ENCODE assay signal across 8 cellular contexts in the genomic region with DNA sequence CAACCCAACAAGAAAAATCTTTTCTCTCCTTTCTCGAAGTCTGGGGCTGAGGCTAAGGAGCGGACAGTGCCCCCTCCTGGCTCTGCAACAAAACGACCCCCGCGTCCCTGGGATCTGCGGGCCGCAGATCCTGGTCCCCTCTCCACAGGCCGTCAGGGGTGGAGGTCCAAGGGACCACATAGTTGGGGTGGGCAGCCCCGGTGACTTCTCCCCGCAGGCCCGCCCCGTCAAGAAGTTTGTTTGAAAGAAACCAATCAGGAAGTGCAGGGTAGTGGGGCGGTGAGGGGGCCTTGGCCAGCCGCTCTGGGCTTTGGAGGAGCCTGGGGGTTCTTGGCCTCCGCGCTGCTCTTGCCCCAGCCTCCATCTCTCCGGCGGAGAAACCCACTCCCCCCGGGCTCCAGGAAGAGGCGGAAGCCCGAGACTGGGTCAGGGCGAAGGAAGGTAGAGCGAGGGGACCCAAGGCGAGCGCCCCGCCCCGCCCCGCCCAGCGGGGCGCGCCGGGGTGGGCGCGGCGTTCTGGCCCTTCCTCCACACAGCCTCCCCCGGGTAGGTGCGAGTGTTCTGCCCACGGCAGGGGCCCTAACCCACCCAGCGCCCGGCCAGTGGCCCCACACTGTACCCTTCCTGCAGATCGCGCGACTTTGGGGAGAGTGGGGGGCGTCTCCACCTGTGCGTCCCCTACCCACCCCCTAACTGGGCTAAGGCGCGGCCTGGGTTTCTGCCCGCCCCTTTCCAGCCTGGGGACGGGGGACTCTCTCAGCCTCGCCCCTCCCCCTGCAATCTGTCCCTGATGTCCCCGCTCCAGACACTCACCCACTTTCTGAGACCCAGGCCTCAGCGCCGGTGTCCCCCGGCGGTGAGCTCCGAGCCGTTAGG. TPM values are rescaled to one million over a fixed set of nuclear protein-coding genes. Genes with fewer than 3 reads are reported as not detected.
DNase-seq lines count a peak whose midpoint lies in the region; ATAC-seq and TF ChIP-seq lines count a peak whose summit lies in the region.

No MANE protein-coding gene starts in this region.

- H3F3A ChIP-seq in GM23248 (ENCODE audit: insufficient read depth), result peaks cover 12% of the 10 kb centered on the region; the same call in 1 of the 2 replicates

- in situ Hi-C loops in GM23248 (cut with MboI), result loop anchor here (10.0 to 25.0 kb wide), 3 partner anchors 145 to 838 kb away; a partner anchor contains a TSS

- no peaks in the 10 kb centered on the region for H3K27me3 Mint-ChIP-seq in memory B cell

- 12 to 20% methylated on average over 27 to 55 of the region's 57 CpGs for WGBS in GM23248 (ENCODE audit: low coverage in 1 of 2, low lambda C conversion rate in 2 of 2, missing lambda C conversion rate in 2 of 2), 2 experiments
- 26% methylated on average over 6 to 40 of the region's 57 CpGs for WGBS in testis, 2 donors

- peak; percentile 41 for ATAC-seq in memory B cell (ENCODE audit: low read depth)

- H3K27me3 ChIP-seq in GM23248 (replicated peaks; ENCODE audit: insufficient read depth), result no peaks in the 10 kb centered on the region
- peaks cover 0 to 25% (median 0%) of the 10 kb centered on the region in 45 donors for H3K27me3 ChIP-seq in dorsolateral prefrontal cortex
- H3K27me3 ChIP-seq in testis, result no peaks in the 10 kb centered on the region

- TF ChIP-seq CTCF in 22Rv1 (IDR thresholded peaks at IDR 0.05), result peak; percentile 45; the same call in 1 of the 2 replicates
- peak in 38 of 56 donors; percentile 15 to 50 (median 27) for TF ChIP-seq CTCF in dorsolateral prefrontal cortex (IDR thresholded peaks at IDR 0.05 in 54 of 56, conservative IDR thresholded peaks at IDR 0.05 in 2 of 56; ENCODE audit: low read depth in 1 of 56, partially characterized antibody in 56 of 56)
- peak in 1 of 3 experiments; percentile 43 for TF ChIP-seq CTCF in testis (IDR thresholded peaks at IDR 0.05)

- peak overlapping the region; percentile 84 for H3K4me3 ChIP-seq in GM23248
- H3K4me3 ChIP-seq in dorsolateral prefrontal cortex, result peak overlapping the region; percentile 36 to 79 (median 65)
- H3K4me3 ChIP-seq in testis, result peak overlapping the region; percentile 64 to 68

- H3K36me3 ChIP-seq in GM23248 (ENCODE audit: low read depth), result no peaks in the 10 kb centered on the region
- H3K36me3 ChIP-seq in testis (ENCODE audit: low read depth, missing control alignments), result no peaks in the 10 kb centered on the region

- H3K27ac ChIP-seq in 22Rv1 (peak overlapping the region; percentile 68), GM23248 (no peak overlapping the region), dorsolateral prefrontal cortex (peak overlapping the region in 36 of 59 donors; percentile 22 to 86 (median 58)), testis (peak overlapping the region; percentile 44 to 61)

- TF ChIP-seq POLR2A in testis (IDR thresholded peaks at IDR 0.05), result no peak

- no peaks in the 10 kb centered on the region for H3K36me3 Mint-ChIP-seq in memory B cell

- H2AFZ ChIP-seq in GM23248, result peak overlapping the region; percentile 68

- H3K79me2 ChIP-seq in GM23248 (ENCODE audit: insufficient read depth), result peaks cover 26% of the 10 kb centered on the region

- no peaks in the 10 kb centered on the region; the same call in 1 of the 2 replicates for H4K20me1 ChIP-seq in GM23248 (ENCODE audit: insufficient read depth)

- H3K9me3 ChIP-seq in GM23248 (ENCODE audit: low read depth), result no peaks in the 10 kb centered on the region
- H3K9me3 ChIP-seq in testis, result no peaks in the 10 kb centered on the region

- H3K4me1 ChIP-seq in GM23248 (ENCODE audit: insufficient read depth), result no peaks in the 10 kb centered on the region
- no peaks in the 10 kb centered on the region for H3K4me1 ChIP-seq in testis

- intact Hi-C loops in dorsolateral prefrontal cortex (cut with DNase I), result no loop called here
- intact Hi-C loops in testis (cut with DNase I; ENCODE audit: low total_unique reads), result no loop called here

- H3K4me2 ChIP-seq in GM23248 (ENCODE audit: unreplicated experiment), result peak overlapping the region; percentile 75

- peaks cover 37% of the 10 kb centered on the region for H3K4me1 Mint-ChIP-seq in memory B cell

- peak overlapping the region; percentile 75 for H3K27ac Mint-ChIP-seq in memory B cell

- H3K4me3 Mint-ChIP-seq in memory B cell, result peak overlapping the region; percentile 91

- H3K9me2 ChIP-seq in GM23248 (ENCODE audit: insufficient read depth), result no peaks in the 10 kb centered on the region

- no peaks in the 10 kb centered on the region for H3K9me3 Mint-ChIP-seq in memory B cell

- H3K9ac ChIP-seq in GM23248, result peak overlapping the region; percentile 81

- DNase-seq in GM23248 (peak; percentile 61), SKM-1 treated with dmso at 0.1 percent for 144 hours (lab: John Stamatoyannopoulos, UW; ENCODE audit: unreplicated experiment) (peak; percentile 25), dorsolateral prefrontal cortex (no peak), memory B cell (ENCODE audit: low spot score in 2 of 2) (peak; percentile 38 to 63), testis (no peak), pons (ENCODE audit: low spot score) (no peak), middle frontal gyrus (ENCODE audit: extremely low spot score, low spot score) (no peak)

RNA-seq across cellular contexts. Expression of a gene that starts 1.3 kb away (rescaled TPM):
- 59.9 and 66.5 TPM in 2 replicates for total RNA-seq in GM23248 (2014; rRNA removed; shearing (Covaris generic))
- 117 and 118 TPM in 2 replicates for polyA plus RNA-seq in GM23248 (2016; fragmentation: Nextera tagmentation; extraction: Ambion mirVana)
- 10 to 100 TPM in 119 of 120 experiments, 1 to 10 TPM in 1; 9.6 to 61.1 (median 25.7) TPM for total RNA-seq in dorsolateral prefrontal cortex
- 10 to 100 TPM; 19.9 to 28.7 TPM for total RNA-seq in testis
- polyA plus RNA-seq in testis (ENCODE audit: insufficient read depth, low read depth, low replicate concordance), result 29.7 TPM

Comparison
In these comparisons a context has a peak if more than half of its experiments do, and no peak if none do; other contexts are left out.
1. DNase-seq: peak in GM23248 (single experiment), SKM-1 treated with dmso at 0.1 percent for 144 hours (single experiment) and memory B cell (2 of 2); none in dorsolateral prefrontal cortex (0 of 10), testis (single experiment), pons (single experiment) and middle frontal gyrus (single experiment).
2. Peak in every context shown above with its lines, with median percentiles within 50 percentile points of each other: H3K4me3 ChIP-seq.